Comparison of ENCODE assay signal across 1 cellular context in genomic region chr6:112215901-112216300, GRCh38.
TF ChIP-seq lines count a peak whose summit lies in the region.

No MANE protein-coding gene starts in this region.

TF ChIP-seq in IMR-90, 13 proteins besides CTCF, POLR2A, EP300 and RAD21:
- no peak for TF ChIP-seq CEBPB (IDR thresholded peaks at IDR 0.05; ENCODE audit: low read depth, low read length)
